Comparison of ENCODE assay signal across 8 cellular contexts in the genomic region with DNA sequence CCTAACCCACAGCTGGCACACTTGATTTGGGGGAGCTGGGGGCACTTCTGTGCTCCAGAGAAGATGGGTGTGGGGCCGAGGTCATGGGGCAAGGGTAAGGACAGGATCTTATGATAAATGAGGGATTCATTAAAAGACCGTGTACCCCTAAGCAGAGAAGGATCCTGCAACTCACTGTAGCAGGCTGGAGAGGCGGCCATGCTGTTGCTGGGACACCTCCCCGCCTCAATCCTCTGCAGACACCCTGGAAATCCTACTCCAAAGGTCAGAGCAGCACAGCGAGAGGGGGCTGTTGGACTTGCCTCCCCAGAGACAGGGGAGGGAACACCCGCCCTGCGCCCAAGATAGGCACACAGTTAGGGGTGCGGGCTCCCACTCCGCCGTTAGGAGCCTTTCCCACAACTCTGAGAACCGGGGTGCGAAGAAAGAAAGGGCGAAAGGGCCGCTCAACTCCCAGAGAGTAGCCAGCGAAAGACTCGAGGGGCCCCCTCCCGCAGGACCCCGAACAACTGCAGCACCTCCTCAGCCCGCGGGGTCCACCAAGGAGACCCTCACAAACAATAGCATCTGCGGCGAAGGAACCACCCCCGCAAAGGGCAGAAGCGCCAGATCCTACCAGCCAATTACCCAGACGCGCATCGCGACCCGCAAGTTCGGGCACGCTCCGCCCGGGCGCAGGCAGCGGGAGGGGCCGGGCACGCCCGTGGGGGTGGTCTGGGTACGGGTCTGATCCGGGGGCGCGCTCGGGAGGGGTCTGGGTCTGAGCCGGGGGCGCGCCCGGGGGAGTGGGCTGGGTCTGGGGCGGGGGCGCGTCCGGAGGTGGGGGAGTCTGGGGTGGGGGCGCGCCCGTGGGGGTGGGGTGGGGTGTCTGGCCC. TPM values are rescaled to one million over a fixed set of nuclear protein-coding genes. Genes with fewer than 3 reads are reported as not detected.
DNase-seq lines count a peak whose midpoint lies in the region; ATAC-seq, FAIRE-seq and TF ChIP-seq lines count a peak whose summit lies in the region.

No MANE protein-coding gene starts in this region.

- H3K27me3 Mint-ChIP-seq in central memory CD8-positive, alpha-beta T cell: peaks cover 45% of the 10 kb centered on the region
- H3K27me3 Mint-ChIP-seq in naive B cell: peaks cover 38 to 65% (median 52%) of the 10 kb centered on the region in 3 donors

- peak overlapping the region in 1 of 11 experiments; percentile 79; a peak in 1 of 22 replicates for H3K9ac ChIP-seq in BLaER1 treated with 17β-estradiol and CSF1 and Interleukin-3, amounts not matched to agents 10 nM and 100 nM

- POLR2A ChIA-PET in GM10248 (lab: Yijun Ruan, JAX): no interaction called here

- H3K9me3 ChIP-seq in BLaER1 treated with 17β-estradiol and CSF1 and Interleukin-3, amounts not matched to agents 10 nM and 100 nM (replicated peaks in 1 of 11): no peaks in the 10 kb centered on the region

- CTCF ChIA-PET in GM10248 (lab: Yijun Ruan, JAX): interaction anchor here (1.1 to 1.9 kb wide), 4 partner anchors 10 to 102 kb away, joined by 3 to 8 read pairs (median 4); no protein-coding TSS in a partner anchor

- H3K4me1 ChIP-seq in BLaER1 treated with 17β-estradiol and CSF1 and Interleukin-3, amounts not matched to agents 10 nM and 100 nM: peaks cover 0 to 17% (median 9%) of the 10 kb centered on the region in 10 experiments; a peak in 13 of 20 replicates

- peaks cover 2% of the 10 kb centered on the region for H3K36me3 Mint-ChIP-seq in central memory CD8-positive, alpha-beta T cell (ENCODE audit: insufficient read depth)
- H3K36me3 Mint-ChIP-seq in naive B cell: no peaks in the 10 kb centered on the region

- no peak overlapping the region for H3K27ac ChIP-seq in BLaER1 treated with 17β-estradiol and CSF1 and Interleukin-3, amounts not matched to agents 10 nM and 100 nM

- H3K27ac Mint-ChIP-seq in central memory CD8-positive, alpha-beta T cell (ENCODE audit: low read depth): no peak overlapping the region
- H3K27ac Mint-ChIP-seq in naive B cell: no peak overlapping the region

- no peaks in the 10 kb centered on the region for H3K9me3 Mint-ChIP-seq in central memory CD8-positive, alpha-beta T cell
- peaks cover 0 to 4% (median 0%) of the 10 kb centered on the region in 7 donors for H3K9me3 Mint-ChIP-seq in naive B cell

- no peaks in the 10 kb centered on the region for H3K36me3 ChIP-seq in BLaER1 treated with 17β-estradiol and CSF1 and Interleukin-3, amounts not matched to agents 10 nM and 100 nM

- peak overlapping the region in 9 of 11 experiments; percentile 80 to 99 (median 96); a peak in 18 of 22 replicates for H3K4me2 ChIP-seq in BLaER1 treated with 17β-estradiol and CSF1 and Interleukin-3, amounts not matched to agents 10 nM and 100 nM

- peak overlapping the region in 8 of 10 experiments; percentile 66 to 82 (median 72); a peak in 14 of 20 replicates for H3K4me3 ChIP-seq in BLaER1 treated with 17β-estradiol and CSF1 and Interleukin-3, amounts not matched to agents 10 nM and 100 nM

- H4K20me1 ChIP-seq in BLaER1 treated with 17β-estradiol and CSF1 and Interleukin-3, amounts not matched to agents 10 nM and 100 nM: peaks cover 0 to 10% (median 0%) of the 10 kb centered on the region in 11 experiments; a peak in 7 of 22 replicates

- H3K4me3 Mint-ChIP-seq in central memory CD8-positive, alpha-beta T cell: peak overlapping the region; percentile 65
- peak overlapping the region; percentile 65 to 83 (median 76) for H3K4me3 Mint-ChIP-seq in naive B cell

- DNase-seq in NCI-H1417 (lab: John Stamatoyannopoulos, UW) (peak; percentile 12 to 86 (median 85)), naive B cell (no peak), glomerular visceral epithelial cell (ENCODE audit: extremely low spot score) (no peak), HTR-8/SVneo (ENCODE audit: insufficient read length, low spot score) (no peak), GM10248 (ENCODE audit: extremely low spot score) (no peak)
- no peak for DNase-seq in central memory CD8-positive, alpha-beta T cell (ENCODE audit: low spot score in 2 of 2)

- ATAC-seq in central memory CD8-positive, alpha-beta T cell (replicated peaks; ENCODE audit: extremely low read depth, poor library complexity, severe bottlenecking): no peak
- no peak for ATAC-seq in naive B cell (ENCODE audit: low read depth in 2 of 2)
- no peak for ATAC-seq in GM18868 (IDR thresholded peaks at IDR 0.05; ENCODE audit: unreplicated experiment)

- TF ChIP-seq CTCF in GM10248 (IDR thresholded peaks at IDR 0.05; ENCODE audit: control extremely low read depth, extremely low read depth, low read depth, missing control alignments): no peak

- FAIRE-seq in HTR-8/SVneo (lab: Jason Lieb, UNC): no peak

- H3K27me3 ChIP-seq in BLaER1 treated with 17β-estradiol and CSF1 and Interleukin-3, amounts not matched to agents 10 nM and 100 nM: peaks cover 18 to 40% (median 31%) of the 10 kb centered on the region in 11 experiments

- no peaks in the 10 kb centered on the region for H3K4me1 Mint-ChIP-seq in central memory CD8-positive, alpha-beta T cell
- peaks cover 0 to 10% (median 0%) of the 10 kb centered on the region in 3 donors for H3K4me1 Mint-ChIP-seq in naive B cell

RNA-seq across cellular contexts. Expression of a gene that starts 1.3 kb away (rescaled TPM):
- not detected for polyA plus RNA-seq in naive B cell (ENCODE audit: low read depth in 6 of 6)

Comparison
In these comparisons a context has a peak if more than half of its experiments do, and no peak if none do; other contexts are left out.
1. DNase-seq: peak in NCI-H1417 (3 of 3); none in central memory CD8-positive, alpha-beta T cell (0 of 2), naive B cell (single experiment), glomerular visceral epithelial cell (single experiment), HTR-8/SVneo (single experiment) and GM10248 (single experiment).